2 cellular contexts compared by ENCODE assay signal in the genomic region with DNA sequence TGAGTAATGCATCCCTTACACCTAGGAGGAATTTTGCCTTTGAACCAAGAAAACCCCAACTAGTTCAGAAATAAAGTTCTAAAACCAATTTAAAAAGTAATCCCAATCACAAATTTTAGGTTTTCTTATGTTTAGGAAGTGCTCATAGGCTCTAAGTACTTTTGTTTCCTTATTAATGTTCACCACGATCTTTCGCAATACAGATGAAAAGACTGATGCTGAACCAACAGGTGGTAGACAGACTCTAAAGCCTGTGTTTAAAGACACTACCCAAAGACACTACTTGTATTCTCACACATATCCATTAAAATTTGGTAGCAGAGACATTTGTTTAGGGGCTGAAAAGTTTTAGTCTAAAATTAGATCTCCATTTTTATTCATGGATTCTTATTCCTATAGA.
TF ChIP-seq lines count a peak whose summit lies in the region.

No MANE protein-coding gene starts in this region.

TF ChIP-seq in HepG2, 621 proteins besides CTCF, POLR2A, EP300 and RAD21:
- TF ChIP-seq CEBPB (IDR thresholded peaks at IDR 0.05; ENCODE audit: borderline replicate concordance, low read depth, low read length) (peak; percentile 69; the same call in 1 of the 2 replicates), CEBPG (CRISPR knock-in tag; IDR thresholded peaks at IDR 0.05) (peak; percentile 49; the same call in 1 of the 2 replicates), ZNF230 (CRISPR knock-in tag; IDR thresholded peaks at IDR 0.05) (no peak)
TF ChIP-seq in HepG2: peak in this region for 2.

TF ChIP-seq in K562, 482 proteins besides CTCF, POLR2A, EP300 and RAD21:
- TF ChIP-seq HIVEP1 (CRISPR knock-in tag; IDR thresholded peaks at IDR 0.05) (no peak), CEBPB (tag; IDR thresholded peaks at IDR 0.05) (peak; percentile 87), CEBPG (CRISPR knock-in tag; IDR thresholded peaks at IDR 0.05) (no peak), CEBPG (tag; conservative IDR thresholded peaks at IDR 0.05 in 1 of 2, IDR thresholded peaks at IDR 0.05 in 1 of 2) (peak; percentile 53 to 54; a peak in 3 of 4 replicates), POLR2H (tag; IDR thresholded peaks at IDR 0.05; ENCODE audit: low read depth) (peak; percentile 35; the same call in 1 of the 2 replicates)
